In genomic region chr12:69703146-69703642, GRCh38 we compare ENCODE assay signal across 30 cellular contexts. TPM values are rescaled to one million over a fixed set of nuclear protein-coding genes. Genes with fewer than 3 reads are reported as not detected.
"Had no signal": no experiment of that assay in that cellular context is flagged by ENCODE, and none has a peak within 500 bp of the region (broad histone marks: within the 10 kb centered on the region; RNA-seq: fewer than 3 reads in every experiment).

No MANE protein-coding gene starts in this region.

- H3K27ac Mint-ChIP-seq: activated B cell treated with CpG ODN at 0.5 μM for 24 hours; activated CD8-positive, alpha-beta memory T cell treated with anti-CD3 and anti-CD28 coated beads, Interleukin-2, amount 10 ng/mL, durations not matched to agents 7 days and 5 days; activated CD8-positive, alpha-beta T cell treated with anti-CD3 and anti-CD28 coated beads, Interleukin-2, amount 10 ng/mL, durations not matched to agents 7 days and 5 days; activated naive CD8-positive, alpha-beta T cell; dendritic cell treated with granulocyte-macrophage colony-stimulating factor and Interleukin-4, amounts not matched to agents 40 ng/mL and 50 ng/mL, for 4 days; naive thymus-derived CD8-positive, alpha-beta T cell; stimulated activated naive B cell treated with anti-CD40 and anti-IgM and Interleukin-4, amounts not matched to agents 10 μg/mL and 1 μg/mL and 100 μg/mL, for 72 hours had no signal

- H3K4me3 ChIP-seq: esophagus squamous epithelium, left lung, lower lobe of right lung, tibial nerve had no signal

- H3K4me1 ChIP-seq: left lung, lower lobe of right lung, tibial nerve had no signal

- H3K27me3 ChIP-seq: esophagus squamous epithelium, left lung, tibial nerve had no signal

- H3K36me3 Mint-ChIP-seq: activated naive CD8-positive, alpha-beta T cell; naive thymus-derived CD8-positive, alpha-beta T cell; stimulated activated naive B cell treated with anti-CD40 and anti-IgM and Interleukin-4, amounts not matched to agents 10 μg/mL and 1 μg/mL and 100 μg/mL, for 72 hours had no signal

- H3K27ac ChIP-seq: epithelial cell of prostate, esophagus squamous epithelium, left lung, lower lobe of right lung, tibial nerve had no signal

- H3K9me3 ChIP-seq: esophagus squamous epithelium, left lung, lower lobe of right lung, tibial nerve had no signal

- FAIRE-seq: bronchial epithelial cell, endometrium had no signal

- H3K9me3 Mint-ChIP-seq: activated B cell treated with CpG ODN at 0.5 μM for 24 hours; central memory CD8-positive, alpha-beta T cell; dendritic cell treated with granulocyte-macrophage colony-stimulating factor and Interleukin-4, amounts not matched to agents 40 ng/mL and 50 ng/mL, for 4 days; naive thymus-derived CD8-positive, alpha-beta T cell; neural crest cell; stimulated activated naive B cell treated with anti-CD40 and anti-IgM and Interleukin-4, amounts not matched to agents 10 μg/mL and 1 μg/mL and 100 μg/mL, for 72 hours had no signal

- H3K4me1 Mint-ChIP-seq: activated B cell treated with CpG ODN at 0.5 μM for 24 hours; activated CD8-positive, alpha-beta memory T cell treated with anti-CD3 and anti-CD28 coated beads, Interleukin-2, amount 10 ng/mL, durations not matched to agents 7 days and 5 days; central memory CD8-positive, alpha-beta T cell; naive thymus-derived CD8-positive, alpha-beta T cell; neural crest cell had no signal

- H3K27me3 Mint-ChIP-seq: dendritic cell treated with granulocyte-macrophage colony-stimulating factor and Interleukin-4, amounts not matched to agents 40 ng/mL and 50 ng/mL, for 4 days had no signal

- ATAC-seq: activated CD8-positive, alpha-beta memory T cell treated with anti-CD3 and anti-CD28 coated beads, Interleukin-2, amount 10 ng/mL, durations not matched to agents 7 days and 5 days; activated CD8-positive, alpha-beta T cell treated with anti-CD3 and anti-CD28 coated beads, Interleukin-2, amount 10 ng/mL, durations not matched to agents 7 days and 5 days; left lung; lower lobe of right lung; naive thymus-derived CD8-positive, alpha-beta T cell; right cardiac atrium; stimulated activated naive B cell treated with anti-CD40 and anti-IgM and Interleukin-4, amounts not matched to agents 10 μg/mL and 1 μg/mL and 100 μg/mL, for 72 hours had no signal

- DNase-seq: activated B cell treated with CpG ODN at 0.5 μM for 24 hours; activated CD8-positive, alpha-beta memory T cell treated with anti-CD3 and anti-CD28 coated beads, Interleukin-2, amount 10 ng/mL, durations not matched to agents 7 days and 5 days; activated CD8-positive, alpha-beta T cell treated with anti-CD3 and anti-CD28 coated beads, Interleukin-2, amount 10 ng/mL, durations not matched to agents 7 days and 5 days; activated effector memory CD4-positive, alpha-beta T cell treated with Interleukin-2 at 50 U/mL for 16 hours; activated naive CD4-positive, alpha-beta T cell treated with Interleukin-2 at 50 U/mL for 16 hours; activated T-cell treated with anti-CD3 and anti-CD28 coated beads for 4 hours; anterior cingulate cortex; effector CD8-positive, alpha-beta T cell; esophagus squamous epithelium; foreskin melanocyte; kidney glomerular epithelial cell; left lung; lower lobe of right lung; mesenchymal stem cell; naive thymus-derived CD8-positive, alpha-beta T cell; right cardiac atrium; stimulated activated CD4-positive, alpha-beta T cell treated with anti-CD3 and anti-CD28 coated beads, Interleukin-15, amount 100 ng/mL, for 24 hours; stimulated activated CD4-positive, alpha-beta T cell treated with anti-CD3 and anti-CD28 coated beads, Interleukin-2, amount 100 ng/mL, for 24 hours; stimulated activated naive B cell treated with anti-CD40 and anti-IgM and Interleukin-4, amounts not matched to agents 10 μg/mL and 1 μg/mL and 100 μg/mL, for 72 hours; T1000 had no signal

- H3K36me3 ChIP-seq: esophagus squamous epithelium, left lung, lower lobe of right lung, tibial nerve had no signal

- H3K4me3 Mint-ChIP-seq: activated B cell treated with CpG ODN at 0.5 μM for 24 hours; activated CD8-positive, alpha-beta memory T cell treated with anti-CD3 and anti-CD28 coated beads, Interleukin-2, amount 10 ng/mL, durations not matched to agents 7 days and 5 days; activated CD8-positive, alpha-beta T cell treated with anti-CD3 and anti-CD28 coated beads, Interleukin-2, amount 10 ng/mL, durations not matched to agents 7 days and 5 days; activated naive CD8-positive, alpha-beta T cell; central memory CD8-positive, alpha-beta T cell; dendritic cell treated with granulocyte-macrophage colony-stimulating factor and Interleukin-4, amounts not matched to agents 40 ng/mL and 50 ng/mL, for 4 days; naive thymus-derived CD8-positive, alpha-beta T cell; neural crest cell; stimulated activated naive B cell treated with anti-CD40 and anti-IgM and Interleukin-4, amounts not matched to agents 10 μg/mL and 1 μg/mL and 100 μg/mL, for 72 hours had no signal

RNA-seq across cellular contexts. Expression of gene BEST3, which starts 4.1 kb away (rescaled TPM):
- total RNA-seq: activated B cell treated with CpG ODN at 0.5 μM for 24 hours; activated CD8-positive, alpha-beta memory T cell treated with anti-CD3 and anti-CD28 coated beads, Interleukin-2, amount 10 ng/mL, durations not matched to agents 7 days and 5 days; activated CD8-positive, alpha-beta T cell treated with anti-CD3 and anti-CD28 coated beads, Interleukin-2, amount 10 ng/mL, durations not matched to agents 7 days and 5 days; bronchial epithelial cell; esophagus squamous epithelium; left lung; lower lobe of right lung; naive thymus-derived CD8-positive, alpha-beta T cell; neural crest cell; omental fat pad; tibial nerve had no signal
- polyA plus RNA-seq: naive thymus-derived CD8-positive, alpha-beta T cell; right cardiac atrium; urinary bladder had no signal
